ENCODE assay signal across 1 cellular context in genomic region chr14:51521764-51522163, GRCh38.
TF ChIP-seq lines count a peak whose summit lies in the region.

No MANE protein-coding gene starts in this region.

TF ChIP-seq in GM23338, 12 proteins besides CTCF, POLR2A, EP300 and RAD21 (continued from another document):
- TF ChIP-seq ZNF462 (CRISPR knock-in tag; IDR thresholded peaks at IDR 0.05) (no peak), POLR2AphosphoS5 (IDR thresholded peaks at IDR 0.05; ENCODE audit: low read depth) (no peak), EZH2 (IDR thresholded peaks at IDR 0.05; ENCODE audit: low read depth, unreplicated experiment) (no peak), CREB1 (CRISPR knock-in tag; IDR thresholded peaks at IDR 0.05; ENCODE audit: low read depth) (no peak), JUNB (IDR thresholded peaks at IDR 0.05; ENCODE audit: unreplicated experiment) (no peak), ZNF114 (CRISPR knock-in tag; IDR thresholded peaks at IDR 0.05) (no peak), REST (IDR thresholded peaks at IDR 0.05; ENCODE audit: unreplicated experiment) (no peak), ETS1 (IDR thresholded peaks at IDR 0.05) (no peak), EZH2phosphoT487 (IDR thresholded peaks at IDR 0.05; ENCODE audit: unreplicated experiment) (no peak), ZNF331 (CRISPR knock-in tag; IDR thresholded peaks at IDR 0.05; ENCODE audit: low read depth) (no peak)
